In genomic region chr15:48501208-48501607, GRCh38 we compare ENCODE assay signal across 26 cellular contexts.
DNase-seq lines count a peak whose midpoint lies in the region; ATAC-seq, FAIRE-seq and TF ChIP-seq lines count a peak whose summit lies in the region.
"Had no signal": no experiment of that assay in that cellular context is flagged by ENCODE, and none has a peak within 500 bp of the region (broad histone marks: within the 10 kb centered on the region; RNA-seq: fewer than 3 reads in every experiment).

No MANE protein-coding gene starts in this region.

- no peak overlapping the region for H4K91ac ChIP-seq in IMR-90 (ENCODE audit: insufficient read depth, low read depth, low read length)

- TF ChIP-seq CTCF in IMR-90 (conservative IDR thresholded peaks at IDR 0.05; ENCODE audit: low read depth, low read length) (no peak), A673 (conservative IDR thresholded peaks at IDR 0.05; ENCODE audit: low read depth, low read length) (no peak)

- WGBS in IMR-90 (ENCODE audit: extremely low coverage in 2 of 2, insufficient read length in 1 of 2), 2 experiments, result no CpG with 5 or more reads among the region's 1 CpG

- peaks cover 0 to 18% of the 10 kb centered on the region in 2 experiments; a peak in 2 of 4 replicates for H3K79me1 ChIP-seq in IMR-90 (ENCODE audit: low read depth in 1 of 2, low read length in 2 of 2)

- no peak overlapping the region for H4K8ac ChIP-seq in IMR-90 (ENCODE audit: low read depth in 2 of 2, low read length in 2 of 2)

- no peak overlapping the region for H2BK120ac ChIP-seq in IMR-90 (ENCODE audit: low read depth, low read length)

- POLR2A ChIA-PET in IMR-90 (lab: Charles Lee; ENCODE audit: unreplicated experiment) (no interaction called here), A673 (lab: Charles Lee; ENCODE audit: low non-redundant PET) (no interaction called here)

- no peak overlapping the region for H3K56ac ChIP-seq in IMR-90 (ENCODE audit: extremely low read depth, insufficient read depth, low read length)

- H3K4me2 ChIP-seq in IMR-90 (ENCODE audit: low read depth, low read length), result no peak overlapping the region

- no peaks in the 10 kb centered on the region for H4K20me1 ChIP-seq in IMR-90 (ENCODE audit: insufficient read depth, low read length)

- H2AK5ac ChIP-seq in IMR-90 (ENCODE audit: low read depth, low read length), result no peak overlapping the region

- no peaks in the 10 kb centered on the region for H3K27me3 ChIP-seq in IMR-90 (ENCODE audit: control insufficient read depth, insufficient read depth, low read length)
- no peaks in the 10 kb centered on the region for H3K27me3 ChIP-seq in A673 (replicated peaks; ENCODE audit: insufficient read depth, low read depth, low read length, poor library complexity)
- H3K27me3 ChIP-seq: ovary, right atrium auricular region had no signal

- H3K4me3 ChIP-seq in IMR-90 (ENCODE audit: insufficient read depth, low read depth, low read length) (no peak overlapping the region), A673 (ENCODE audit: low read depth, low read length, poor library complexity, severe bottlenecking) (no peak overlapping the region)
- H3K4me3 ChIP-seq: left ventricle myocardium inferior, ovary, right atrium auricular region had no signal

- TF ChIP-seq RAD21 in IMR-90 (IDR thresholded peaks at IDR 0.05; ENCODE audit: low read length), result no peak

- BruUV-seq in IMR-90 (replicated peaks; lab: Mats Ljungman, UMichigan) (no TSS peak), A673 (replicated peaks; lab: Mats Ljungman, UMichigan) (no TSS peak)

- H2BK5ac ChIP-seq in IMR-90 (ENCODE audit: low read depth, low read length, poor library complexity, severe bottlenecking), result peak overlapping the region; percentile 16

- dilution Hi-C loops in IMR-90 (cut with HindIII; ENCODE audit: low sequenced_read_pairs, unreplicated experiment), result no loop called here

- H3K9me3 ChIP-seq in IMR-90 (ENCODE audit: control insufficient read depth, insufficient read depth, low read length), result no peaks in the 10 kb centered on the region
- no peaks in the 10 kb centered on the region for H3K9me3 ChIP-seq in A673 (ENCODE audit: low read depth, low read length, poor library complexity, severe bottlenecking)
- H3K9me3 ChIP-seq: left ventricle myocardium inferior, ovary, right atrium auricular region had no signal

- DNase-seq in GM12891 (ENCODE audit: insufficient read length, low spot score), result no peak
- DNase-seq in GM19239 (ENCODE audit: insufficient read length, low spot score), result no peak
- DNase-seq in IMR-90, result no peak
- DNase-seq in A673 (ENCODE audit: low spot score), result no peak
- DNase-seq in stimulated activated CD4-positive, alpha-beta T cell treated with anti-CD3 and anti-CD28 coated beads, Interleukin-4, amount 100 ng/mL, for 1 hour, result no peak
- DNase-seq in activated naive CD4-positive, alpha-beta T cell treated with Interleukin-2 at 50 U/mL for 16 hours, result no peak
- DNase-seq in SK-N-DZ (ENCODE audit: low spot score), result no peak
- DNase-seq: activated B cell treated with CpG ODN at 0.5 μM for 24 hours; activated CD4-positive, alpha-beta memory T cell treated with anti-CD3 and anti-CD28 coated beads, Interleukin-2, amount 10 ng/mL, durations not matched to agents 7 days and 5 days; activated effector memory CD4-positive, alpha-beta T cell treated with Interleukin-2 at 50 U/mL for 16 hours; activated naive CD8-positive, alpha-beta T cell treated with anti-CD3 and anti-CD28 coated beads, Interleukin-2, amount 10 ng/mL, durations not matched to agents 7 days and 5 days; CD8-positive, alpha-beta T cell; DMS 273 treated with DMSO at 0.1 percent for 48 hours; HCEC 1CT; hypothalamus; Karpas-422; left ventricle myocardium inferior; naive thymus-derived CD8-positive, alpha-beta T cell; NCI-H187; NCI-H69; ovary; stimulated activated CD4-positive, alpha-beta T cell treated with anti-CD3 and anti-CD28 coated beads, Interleukin-4, amount 100 ng/mL, for 24 hours; stimulated activated naive CD4-positive, alpha-beta T cell had no signal

- in situ Hi-C loops in IMR-90 (cut with MboI; ENCODE audit: low sequenced_read_pairs), result no loop called here

- H3K27ac ChIP-seq in IMR-90 (ENCODE audit: insufficient read depth, low read length), result no peak overlapping the region
- no peak overlapping the region for H3K27ac ChIP-seq in A673 (ENCODE audit: low read depth, low read length, poor library complexity, severe bottlenecking)
- H3K27ac ChIP-seq: left ventricle myocardium inferior, ovary, right atrium auricular region had no signal

- no peak overlapping the region for H3K23ac ChIP-seq in IMR-90 (ENCODE audit: low read depth, low read length)

- FAIRE-seq in GM12891 (lab: Jason Lieb, UNC) (peak; percentile 45), GM19239 (lab: Jason Lieb, UNC) (peak; percentile 73)
- FAIRE-seq: urothelium cell line had no signal

- H2AK9ac ChIP-seq in IMR-90 (replicated peaks; ENCODE audit: low read depth, low read length, poor library complexity), result no peak overlapping the region

- no peak overlapping the region for H3K14ac ChIP-seq in IMR-90 (replicated peaks; ENCODE audit: low read depth, low read length)

- no peak overlapping the region for H3K4ac ChIP-seq in IMR-90 (ENCODE audit: low read depth, low read length)

- TF ChIP-seq POLR2A in GM12891 (IDR thresholded peaks at IDR 0.05; ENCODE audit: low read depth, low read length), result no peak
- no peak for TF ChIP-seq POLR2A in IMR-90 (IDR thresholded peaks at IDR 0.05; ENCODE audit: low read depth, low read length)

- H3K4me1 ChIP-seq in IMR-90 (ENCODE audit: control insufficient read depth, insufficient read depth, low read length), result no peaks in the 10 kb centered on the region; the same call in 1 of the 2 replicates
- H3K4me1 ChIP-seq in A673 (ENCODE audit: insufficient read depth, low read length, poor library complexity, severe bottlenecking), result no peaks in the 10 kb centered on the region
- H3K4me1 ChIP-seq: left ventricle myocardium inferior, right atrium auricular region had no signal

- H3K9ac ChIP-seq in IMR-90 (ENCODE audit: low read depth, low read length), result no peak overlapping the region

- intact Hi-C loops in IMR-90 (cut with micrococcal nuclease), result loop anchor here (10.0 kb wide), 1 partner anchor 146 kb away; no protein-coding TSS in a partner anchor
- intact Hi-C loops in A673 (cut with micrococcal nuclease; ENCODE audit: unreplicated experiment), result loop anchor here (10.0 kb wide), 1 partner anchor 144 kb away; the partner anchor contains the start of gene FBN1

- H3K9me1 ChIP-seq in IMR-90 (ENCODE audit: insufficient read depth, low read length), result peaks cover 14% of the 10 kb centered on the region

- no peak overlapping the region for H4K5ac ChIP-seq in IMR-90 (ENCODE audit: low read depth, low read length)

- no peak overlapping the region for H2BK15ac ChIP-seq in IMR-90 (ENCODE audit: low read depth, low read length)

- peak; percentile 79 for ATAC-seq in HG02610 (IDR thresholded peaks at IDR 0.05; ENCODE audit: unreplicated experiment)
- ATAC-seq in IMR-90 (ENCODE audit: low read depth), result no peak; the same call in 1 of the 2 replicates
- ATAC-seq: CD8-positive, alpha-beta T cell; naive thymus-derived CD8-positive, alpha-beta T cell had no signal

- CTCF ChIA-PET in IMR-90 (lab: Yijun Ruan, JAX), result no interaction called here
- CTCF ChIA-PET in A673 (lab: Charles Lee), result no interaction called here

- H3K18ac ChIP-seq in IMR-90 (ENCODE audit: low read depth, low read length), result 0 out of 2 replicates have a peak overlapping the region, but pooled peaks have one; percentile 28

- H3K36me3 ChIP-seq in IMR-90 (ENCODE audit: control insufficient read depth, insufficient read depth, low read length) (peaks cover 38% of the 10 kb centered on the region), A673 (ENCODE audit: insufficient read depth, low read length, poor library complexity, severe bottlenecking) (no peaks in the 10 kb centered on the region)
- H3K36me3 ChIP-seq: ovary had no signal

- H2AFZ ChIP-seq in IMR-90 (replicated peaks; ENCODE audit: low read length, poor library complexity), result no peak overlapping the region

- no peak overlapping the region for H2BK20ac ChIP-seq in IMR-90 (ENCODE audit: low read depth, low read length)

TF ChIP-seq in GM12891, 5 proteins besides CTCF, POLR2A, EP300 and RAD21:
- TF ChIP-seq POLR2AphosphoS5 (IDR thresholded peaks at IDR 0.05; ENCODE audit: low read depth, low read length), result no peak
- TF ChIP-seq POU2F2 (IDR thresholded peaks at IDR 0.05; ENCODE audit: low read depth, low read length), result no peak
- TF ChIP-seq SPI1 (IDR thresholded peaks at IDR 0.05; ENCODE audit: low read depth, low read length), result no peak

TF ChIP-seq in IMR-90, 13 proteins besides CTCF, POLR2A, EP300 and RAD21 (continues in another document):
- TF ChIP-seq MAZ (IDR thresholded peaks at IDR 0.05; ENCODE audit: borderline replicate concordance, low read depth, low read length) (no peak), FOS (IDR thresholded peaks at IDR 0.05; ENCODE audit: low read depth, low read length) (no peak), RCOR1 (IDR thresholded peaks at IDR 0.05; ENCODE audit: insufficient replicate concordance, low read length) (no peak), MAFK (IDR thresholded peaks at IDR 0.05; ENCODE audit: low read depth, low read length) (no peak), MXI1 (IDR thresholded peaks at IDR 0.05; ENCODE audit: borderline replicate concordance, low read depth, low read length) (no peak), BHLHE40 (IDR thresholded peaks at IDR 0.05; ENCODE audit: low read depth, low read length) (no peak), RFX5 (IDR thresholded peaks at IDR 0.05; ENCODE audit: low read depth, low read length) (no peak), SMC3 (IDR thresholded peaks at IDR 0.05; ENCODE audit: low read depth, low read length) (no peak), CHD1 (IDR thresholded peaks at IDR 0.05; ENCODE audit: low read depth, low read length) (no peak), ELK1 (IDR thresholded peaks at IDR 0.05; ENCODE audit: borderline replicate concordance, low read depth, low read length) (no peak)
- TF ChIP-seq, protein P1, sequence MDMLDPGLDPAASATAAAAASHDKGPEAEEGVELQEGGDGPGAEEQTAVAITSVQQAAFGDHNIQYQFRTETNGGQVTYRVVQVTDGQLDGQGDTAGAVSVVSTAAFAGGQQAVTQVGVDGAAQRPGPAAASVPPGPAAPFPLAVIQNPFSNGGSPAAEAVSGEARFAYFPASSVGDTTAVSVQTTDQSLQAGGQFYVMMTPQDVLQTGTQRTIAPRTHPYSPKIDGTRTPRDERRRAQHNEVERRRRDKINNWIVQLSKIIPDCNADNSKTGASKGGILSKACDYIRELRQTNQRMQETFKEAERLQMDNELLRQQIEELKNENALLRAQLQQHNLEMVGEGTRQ (IDR thresholded peaks at IDR 0.05; ENCODE audit: low read depth, low read length), result no peak
